ENCODE assay signal across 8 cellular contexts in the genomic region with DNA sequence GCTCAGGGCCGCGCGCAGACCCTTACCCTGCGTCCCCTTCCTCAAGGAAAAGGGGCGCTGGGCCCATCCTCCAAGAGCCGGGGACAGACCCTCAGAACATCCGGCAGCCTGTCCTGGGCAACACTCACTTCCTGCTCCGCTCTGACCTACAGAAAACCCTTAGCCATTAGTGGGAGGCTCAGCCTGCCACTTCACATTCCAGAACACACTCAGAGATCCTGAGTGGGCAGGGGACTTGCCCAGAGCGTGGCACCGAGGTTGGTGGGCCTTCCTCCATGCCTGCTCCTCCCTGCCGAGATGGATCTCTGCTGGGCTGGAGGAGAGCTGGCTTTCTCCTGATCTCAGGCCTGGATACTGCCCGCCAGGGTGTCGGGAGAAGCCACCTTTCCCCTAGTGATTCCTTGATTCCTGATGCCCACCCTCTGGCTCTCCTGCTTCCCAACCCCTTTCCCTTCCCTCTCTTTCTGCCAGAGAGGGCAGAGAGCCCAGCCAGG. TPM values are rescaled to one million over a fixed set of nuclear protein-coding genes. Genes with fewer than 3 reads are reported as not detected.
DNase-seq lines count a peak whose midpoint lies in the region; ATAC-seq and TF ChIP-seq lines count a peak whose summit lies in the region.

No MANE protein-coding gene starts in this region.

- H3K27me3 ChIP-seq in liver (ENCODE audit: control insufficient read depth in 4 of 4, insufficient read depth in 4 of 4, low read length in 3 of 4): no peaks in the 10 kb centered on the region
- no peaks in the 10 kb centered on the region for H3K27me3 ChIP-seq in thyroid gland

- no peak for ATAC-seq in GM21526 (IDR thresholded peaks at IDR 0.05; ENCODE audit: low FRiP score, unreplicated experiment)
- no peak for ATAC-seq in HG03439 (IDR thresholded peaks at IDR 0.05; ENCODE audit: unreplicated experiment)

- H3K36me3 Mint-ChIP-seq in activated CD4-positive, alpha-beta T cell treated with anti-CD3 and anti-CD28 coated beads, Interleukin-2, amount 10 ng/mL, durations not matched to agents 24 days and 14 days (ENCODE audit: low read depth): peaks cover 5% of the 10 kb centered on the region

- TF ChIP-seq CTCF in liver (IDR thresholded peaks at IDR 0.05; ENCODE audit: low read depth, low read length, missing input control) (no peak), thyroid gland (IDR thresholded peaks at IDR 0.05) (no peak)

- H3K9me3 ChIP-seq in liver (ENCODE audit: control insufficient read depth in 4 of 4, low read length in 3 of 4) (no peaks in the 10 kb centered on the region), thyroid gland (no peaks in the 10 kb centered on the region)

- DNase-seq in activated CD4-positive, alpha-beta T cell treated with anti-CD3 and anti-CD28 coated beads, Interleukin-2, amount 10 ng/mL, durations not matched to agents 24 days and 14 days: peak; percentile 65
- no peak for DNase-seq in activated CD4-positive, alpha-beta T cell treated with anti-CD3 and anti-CD28 coated beads for 48 hours
- peak; percentile 39 for DNase-seq in amniotic epithelial cell (ENCODE audit: low read depth)
- DNase-seq in thyroid gland: peak; percentile 84 to 88
- no peak for DNase-seq in cerebellum (ENCODE audit: low spot score)

- H3K4me3 ChIP-seq in liver (ENCODE audit: low read depth in 1 of 3, low read length in 3 of 3) (peak overlapping the region in 1 of 3 donors; percentile 43), thyroid gland (replicated peaks in 1 of 3) (peak overlapping the region in 2 of 3 donors; percentile 23 to 47)

- peak overlapping the region; percentile 92 for H3K27ac Mint-ChIP-seq in activated CD4-positive, alpha-beta T cell treated with anti-CD3 and anti-CD28 coated beads, Interleukin-2, amount 10 ng/mL, durations not matched to agents 24 days and 14 days

- intact Hi-C loops in activated CD4-positive, alpha-beta T cell treated with anti-CD3 and anti-CD28 coated beads, Interleukin-2, amount 10 ng/mL, durations not matched to agents 24 days and 14 days (cut with micrococcal nuclease): no loop called here
- intact Hi-C loops in thyroid gland (cut with DNase I): no loop called here

- WGBS in liver: 52% methylated on average over 13 of the region's 13 CpGs
- 17 to 30% methylated on average over 6 of the region's 13 CpGs for WGBS in thyroid gland, 2 donors

- H3K9ac ChIP-seq in liver (ENCODE audit: low read depth in 1 of 2, low read length in 2 of 2): no peak overlapping the region

- peak in 1 of 2 donors; percentile 53 for TF ChIP-seq POLR2A in thyroid gland (IDR thresholded peaks at IDR 0.05)

- no peaks in the 10 kb centered on the region for H3K9me3 Mint-ChIP-seq in activated CD4-positive, alpha-beta T cell treated with anti-CD3 and anti-CD28 coated beads, Interleukin-2, amount 10 ng/mL, durations not matched to agents 24 days and 14 days

- H3K36me3 ChIP-seq in liver (ENCODE audit: control insufficient read depth in 4 of 4, insufficient read depth in 3 of 4, low read depth in 1 of 4, low read length in 3 of 4) (peaks cover 0 to 8% (median 5%) of the 10 kb centered on the region in 4 donors), thyroid gland (no peaks in the 10 kb centered on the region)

- peak overlapping the region; percentile 88 for H3K4me3 Mint-ChIP-seq in activated CD4-positive, alpha-beta T cell treated with anti-CD3 and anti-CD28 coated beads, Interleukin-2, amount 10 ng/mL, durations not matched to agents 24 days and 14 days

- no peak for TF ChIP-seq RAD21 in liver (IDR thresholded peaks at IDR 0.05)

- H3K27ac ChIP-seq in liver (ENCODE audit: low read depth in 1 of 2, low read length in 2 of 2) (peak overlapping the region; percentile 69 to 72), thyroid gland (peak overlapping the region; percentile 71 to 88 (median 81))

- H3K27me3 Mint-ChIP-seq in activated CD4-positive, alpha-beta T cell treated with anti-CD3 and anti-CD28 coated beads, Interleukin-2, amount 10 ng/mL, durations not matched to agents 24 days and 14 days: no peaks in the 10 kb centered on the region

- H3K4me1 Mint-ChIP-seq in activated CD4-positive, alpha-beta T cell treated with anti-CD3 and anti-CD28 coated beads, Interleukin-2, amount 10 ng/mL, durations not matched to agents 24 days and 14 days: peaks cover 27% of the 10 kb centered on the region

- H3K4me1 ChIP-seq in liver (ENCODE audit: control insufficient read depth in 4 of 4, insufficient read depth in 4 of 4, low read length in 3 of 4) (peaks cover 10 to 44% (median 21%) of the 10 kb centered on the region in 4 donors), thyroid gland (peaks cover 46 to 68% of the 10 kb centered on the region in 2 donors)

TF ChIP-seq in liver, 16 proteins besides CTCF, POLR2A, EP300 and RAD21:
- TF ChIP-seq EGR1 (IDR thresholded peaks at IDR 0.05; ENCODE audit: low read depth in 2 of 2): no peak
- TF ChIP-seq, protein P1, sequence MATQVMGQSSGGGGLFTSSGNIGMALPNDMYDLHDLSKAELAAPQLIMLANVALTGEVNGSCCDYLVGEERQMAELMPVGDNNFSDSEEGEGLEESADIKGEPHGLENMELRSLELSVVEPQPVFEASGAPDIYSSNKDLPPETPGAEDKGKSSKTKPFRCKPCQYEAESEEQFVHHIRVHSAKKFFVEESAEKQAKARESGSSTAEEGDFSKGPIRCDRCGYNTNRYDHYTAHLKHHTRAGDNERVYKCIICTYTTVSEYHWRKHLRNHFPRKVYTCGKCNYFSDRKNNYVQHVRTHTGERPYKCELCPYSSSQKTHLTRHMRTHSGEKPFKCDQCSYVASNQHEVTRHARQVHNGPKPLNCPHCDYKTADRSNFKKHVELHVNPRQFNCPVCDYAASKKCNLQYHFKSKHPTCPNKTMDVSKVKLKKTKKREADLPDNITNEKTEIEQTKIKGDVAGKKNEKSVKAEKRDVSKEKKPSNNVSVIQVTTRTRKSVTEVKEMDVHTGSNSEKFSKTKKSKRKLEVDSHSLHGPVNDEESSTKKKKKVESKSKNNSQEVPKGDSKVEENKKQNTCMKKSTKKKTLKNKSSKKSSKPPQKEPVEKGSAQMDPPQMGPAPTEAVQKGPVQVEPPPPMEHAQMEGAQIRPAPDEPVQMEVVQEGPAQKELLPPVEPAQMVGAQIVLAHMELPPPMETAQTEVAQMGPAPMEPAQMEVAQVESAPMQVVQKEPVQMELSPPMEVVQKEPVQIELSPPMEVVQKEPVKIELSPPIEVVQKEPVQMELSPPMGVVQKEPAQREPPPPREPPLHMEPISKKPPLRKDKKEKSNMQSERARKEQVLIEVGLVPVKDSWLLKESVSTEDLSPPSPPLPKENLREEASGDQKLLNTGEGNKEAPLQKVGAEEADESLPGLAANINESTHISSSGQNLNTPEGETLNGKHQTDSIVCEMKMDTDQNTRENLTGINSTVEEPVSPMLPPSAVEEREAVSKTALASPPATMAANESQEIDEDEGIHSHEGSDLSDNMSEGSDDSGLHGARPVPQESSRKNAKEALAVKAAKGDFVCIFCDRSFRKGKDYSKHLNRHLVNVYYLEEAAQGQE (IDR thresholded peaks at IDR 0.05): no peak
- TF ChIP-seq SP1 (IDR thresholded peaks at IDR 0.05): no peak
- no peak for TF ChIP-seq TAF1 (conservative IDR thresholded peaks at IDR 0.05)

RNA-seq across cellular contexts. Expression of a gene that starts 1.5 kb away (rescaled TPM):
- total RNA-seq in activated CD4-positive, alpha-beta T cell treated with anti-CD3 and anti-CD28 coated beads, Interleukin-2, amount 10 ng/mL, durations not matched to agents 24 days and 14 days: 8.4 and 9.5 TPM in 2 replicates
- total RNA-seq in liver: 10 to 100 TPM; 10.9 to 11.9 TPM
- polyA plus RNA-seq in liver: 1 to 10 TPM; 1.3 to 5.9 TPM
- 10 to 100 TPM; 31.6 to 52.0 (median 35.5) TPM for total RNA-seq in thyroid gland
- 3.4 TPM for total RNA-seq in cerebellum

RNA-seq across cellular contexts. Expression of a gene that starts 5.6 kb away (rescaled TPM):
- 7.3 and 11.4 TPM in 2 replicates for total RNA-seq in activated CD4-positive, alpha-beta T cell treated with anti-CD3 and anti-CD28 coated beads, Interleukin-2, amount 10 ng/mL, durations not matched to agents 24 days and 14 days
- total RNA-seq in liver: 10 to 100 TPM; 26.5 to 47.4 TPM
- polyA plus RNA-seq in liver: 10 to 100 TPM in 1 of 2 donors, 1 to 10 TPM in 1; 7.9 to 18.5 TPM
- 100 to 1,000 TPM in 3 of 4 donors, 10 to 100 TPM in 1; 67.5 to 140 (median 124) TPM for total RNA-seq in thyroid gland
- 2.4 TPM for total RNA-seq in cerebellum

RNA-seq across cellular contexts. Expression of a gene that starts 15.4 kb away (rescaled TPM):
- 2.8 and 3.4 TPM in 2 replicates for total RNA-seq in activated CD4-positive, alpha-beta T cell treated with anti-CD3 and anti-CD28 coated beads, Interleukin-2, amount 10 ng/mL, durations not matched to agents 24 days and 14 days
- total RNA-seq in liver (1 to 10 TPM; 4.8 to 7.9 TPM), thyroid gland (10 to 100 TPM; 17.5 to 28.2 (median 23.9) TPM), cerebellum (18.0 TPM)
- 1 to 10 TPM in 1 of 2 donors, under 1 TPM in 1; 0.63 to 4.7 TPM for polyA plus RNA-seq in liver

RNA-seq across cellular contexts. Expression of a gene that starts 40.6 kb away (rescaled TPM):
- 432 and 442 TPM in 2 replicates for total RNA-seq in activated CD4-positive, alpha-beta T cell treated with anti-CD3 and anti-CD28 coated beads, Interleukin-2, amount 10 ng/mL, durations not matched to agents 24 days and 14 days
- 100 to 1,000 TPM; 103 to 110 TPM for total RNA-seq in liver
- polyA plus RNA-seq in liver: 10 to 100 TPM; 50.2 to 61.1 TPM
- 100 to 1,000 TPM; 181 to 256 (median 242) TPM for total RNA-seq in thyroid gland
- total RNA-seq in cerebellum: 128 TPM

Comparison
In these comparisons a context has a peak if more than half of its experiments do, and no peak if none do; other contexts are left out.
1. DNase-seq: peak in activated CD4-positive, alpha-beta T cell treated with anti-CD3 and anti-CD28 coated beads, Interleukin-2, amount 10 ng/mL, durations not matched to agents 24 days and 14 days (single experiment), amniotic epithelial cell (single experiment) and thyroid gland (2 of 2); none in activated CD4-positive, alpha-beta T cell treated with anti-CD3 and anti-CD28 coated beads for 48 hours (single experiment) and cerebellum (single experiment).